In genomic region chr6:104711371-104711770, GRCh38 we compare ENCODE assay signal across 1 cellular context.
TF ChIP-seq lines count a peak whose summit lies in the region.

No MANE protein-coding gene starts in this region.

TF ChIP-seq in HepG2, 621 proteins besides CTCF, POLR2A, EP300 and RAD21 (continued from another document and continues in another):
- TF ChIP-seq KIAA2018 (CRISPR knock-in tag; IDR thresholded peaks at IDR 0.05; ENCODE audit: borderline replicate concordance): no peak
- TF ChIP-seq KDM5A (IDR thresholded peaks at IDR 0.05; ENCODE audit: borderline replicate concordance, low read length): no peak
- TF ChIP-seq ZNF20 (CRISPR knock-in tag; IDR thresholded peaks at IDR 0.05): no peak
- TF ChIP-seq ZNF432 (CRISPR knock-in tag; IDR thresholded peaks at IDR 0.05; ENCODE audit: borderline replicate concordance): no peak
- peak; percentile 72 for TF ChIP-seq ARID5B (CRISPR knock-in tag; IDR thresholded peaks at IDR 0.05)
- no peak for TF ChIP-seq PREB (CRISPR knock-in tag; IDR thresholded peaks at IDR 0.05)
- no peak for TF ChIP-seq ISX (CRISPR knock-in tag; conservative IDR thresholded peaks at IDR 0.05)
- peak; percentile 27; the same call in 1 of the 2 replicates for TF ChIP-seq IRF2 (CRISPR knock-in tag; IDR thresholded peaks at IDR 0.05)
- TF ChIP-seq FOXA1 (IDR thresholded peaks at IDR 0.05): peak; percentile 83
- TF ChIP-seq FOXA1 (CRISPR knock-in tag; IDR thresholded peaks at IDR 0.05): peak; percentile 91
- TF ChIP-seq ZNF280B (CRISPR knock-in tag; IDR thresholded peaks at IDR 0.05; ENCODE audit: borderline replicate concordance): no peak
- no peak for TF ChIP-seq ZNF660 (CRISPR knock-in tag; IDR thresholded peaks at IDR 0.05; ENCODE audit: borderline replicate concordance, low read depth)
- TF ChIP-seq RCOR2 (CRISPR knock-in tag; IDR thresholded peaks at IDR 0.05): no peak
- no peak for TF ChIP-seq STAT6 (CRISPR knock-in tag; IDR thresholded peaks at IDR 0.05; ENCODE audit: borderline replicate concordance)
- TF ChIP-seq PRMT3 (CRISPR knock-in tag; IDR thresholded peaks at IDR 0.05; ENCODE audit: borderline replicate concordance, low read depth): no peak
- TF ChIP-seq ZNF441 (CRISPR knock-in tag; IDR thresholded peaks at IDR 0.05; ENCODE audit: borderline replicate concordance): no peak
- no peak for TF ChIP-seq TBX2 (CRISPR knock-in tag; IDR thresholded peaks at IDR 0.05; ENCODE audit: borderline replicate concordance)
- TF ChIP-seq HOMEZ (CRISPR knock-in tag; IDR thresholded peaks at IDR 0.05; ENCODE audit: low read depth): peak; percentile 17; the same call in 1 of the 2 replicates
- TF ChIP-seq ZNF577 (CRISPR knock-in tag; IDR thresholded peaks at IDR 0.05; ENCODE audit: borderline replicate concordance, low read depth): no peak
- TF ChIP-seq ELF1 (CRISPR knock-in tag; IDR thresholded peaks at IDR 0.05): no peak
- no peak for TF ChIP-seq HNF4A (CRISPR knock-in tag; IDR thresholded peaks at IDR 0.05)
- TF ChIP-seq ZNF746 (CRISPR knock-in tag; IDR thresholded peaks at IDR 0.05): no peak
- no peak for TF ChIP-seq PBX3 (CRISPR knock-in tag; IDR thresholded peaks at IDR 0.05; ENCODE audit: borderline replicate concordance)
- TF ChIP-seq ZHX2 (IDR thresholded peaks at IDR 0.05; ENCODE audit: low read depth): no peak
- no peak for TF ChIP-seq ZHX2 (CRISPR knock-in tag; IDR thresholded peaks at IDR 0.05; ENCODE audit: borderline replicate concordance)
- no peak for TF ChIP-seq SATB2 (CRISPR knock-in tag; IDR thresholded peaks at IDR 0.05)
- no peak for TF ChIP-seq SMYD3 (CRISPR knock-in tag; IDR thresholded peaks at IDR 0.05)
